In genomic region chr20:51298141-51298540, GRCh38 we compare ENCODE assay signal across 35 cellular contexts.
"Had no signal": no experiment of that assay in that cellular context is flagged by ENCODE, and none has a peak within 500 bp of the region (broad histone marks: within the 10 kb centered on the region; RNA-seq: fewer than 3 reads in every experiment).

No MANE protein-coding gene starts in this region.

- H3K27me3 ChIP-seq: MG63 had no signal

- H3K4me3 ChIP-seq: MG63 had no signal

- H3K36me3 ChIP-seq: MG63 had no signal

- DNase-seq: Karpas-422, Kasumi-1, MG63, MM.1S, MV-4-11, NCI-H1048, NCI-H1092, NCI-H1092 treated with DMSO at 0.1 percent for 48 hours, NCI-H1105, NCI-H1105 treated with DMSO at 0.1 percent for 48 hours, NCI-H1417, NCI-H1417 treated with DMSO at 0.1 percent for 48 hours, NCI-H1436, NCI-H1436 treated with DMSO at 0.1 percent for 48 hours, NCI-H146, NCI-H1694, NCI-H1694 treated with DMSO at 0.1 percent for 48 hours, NCI-H187, NCI-H187 treated with DMSO at 0.1 percent for 48 hours, NCI-H1930, NCI-H2029, NCI-H2029 treated with DMSO at 0.1 percent for 48 hours, NCI-H2081, NCI-H2081 treated with DMSO at 0.1 percent for 48 hours, NCI-H2107, NCI-H2171 treated with DMSO at 0.1 percent for 48 hours, NCI-H2227 treated with DMSO at 0.1 percent for 48 hours, NCI-H226, NCI-H345, NCI-H446, NCI-H446 treated with DMSO at 0.1 percent for 48 hours, NCI-H510A, NCI-H510A treated with DMSO at 0.1 percent for 48 hours, NCI-H524 had no signal

- H3K4me2 ChIP-seq: KMS-11 had no signal

- H3K27ac ChIP-seq: KMS-11 had no signal

- H3K9me3 ChIP-seq: MG63 had no signal
